In the genomic region with DNA sequence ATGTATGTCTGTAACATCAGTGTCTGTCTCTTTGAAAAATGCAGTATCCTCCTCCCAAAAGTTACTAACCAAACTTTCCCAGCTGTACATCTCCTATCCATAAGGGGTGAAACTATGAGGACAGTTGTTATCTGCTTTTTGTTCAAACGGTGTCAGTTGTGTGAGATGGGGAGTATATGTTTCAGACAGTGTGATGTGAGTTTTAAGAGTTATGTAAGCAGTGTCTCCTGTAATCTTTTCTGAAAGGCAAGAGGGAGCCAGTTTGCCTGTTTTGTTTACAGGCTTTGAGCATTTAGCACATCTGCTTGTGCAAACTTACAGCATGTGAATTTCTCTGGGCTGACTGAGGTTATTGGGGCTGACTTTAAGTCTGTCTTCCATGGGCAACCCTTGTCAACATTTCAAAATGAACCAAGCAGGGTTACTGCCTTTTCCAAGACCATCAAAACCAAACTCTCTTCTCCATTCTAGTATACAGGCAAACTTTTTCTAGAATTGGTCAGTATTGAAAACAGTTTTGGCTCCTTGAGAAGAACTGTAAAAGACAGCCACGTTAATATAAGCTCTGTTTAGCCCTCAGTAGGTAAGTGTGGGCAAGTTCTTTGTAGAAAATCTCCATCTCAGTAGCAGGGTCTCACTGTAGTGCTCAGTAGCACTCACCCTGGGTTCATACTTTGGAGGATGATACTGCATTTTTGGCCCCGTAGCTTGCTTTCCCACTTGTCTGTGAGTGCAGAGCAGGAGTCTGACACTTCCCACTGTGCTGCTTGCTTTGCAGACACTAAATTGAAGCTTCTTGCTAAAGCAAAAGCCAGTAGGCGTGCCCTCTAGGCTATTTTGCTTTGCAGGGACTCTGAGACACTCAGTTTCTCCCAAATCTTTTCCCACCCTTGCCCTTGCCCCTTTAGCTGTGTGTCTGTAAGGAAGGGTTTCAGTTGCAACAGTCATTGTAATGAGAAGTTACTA, we compare ENCODE assay signal across 8 cellular contexts. TPM values are rescaled to one million over a fixed set of nuclear protein-coding genes. Genes with fewer than 3 reads are reported as not detected.
DNase-seq lines count a peak whose midpoint lies in the region; ATAC-seq, FAIRE-seq and TF ChIP-seq lines count a peak whose summit lies in the region.

No MANE protein-coding gene starts in this region.

- TF ChIP-seq CTCF in right atrium auricular region (IDR thresholded peaks at IDR 0.05) = no peak

- H3K27me3 ChIP-seq in right atrium auricular region = no peaks in the 10 kb centered on the region

- peaks cover 23% of the 10 kb centered on the region for H3K36me3 Mint-ChIP-seq in activated T-helper 17 cell treated with anti-CD3 and anti-CD28 coated beads, Interleukin-2, amount 50 U/mL, for 72 hours (ENCODE audit: low read depth)
- H3K36me3 Mint-ChIP-seq in stimulated activated memory B cell treated with anti-CD40 and anti-IgM and Interleukin-4, amounts not matched to agents 10 μg/mL and 1 μg/mL and 100 μg/mL, for 72 hours = peaks cover 7% of the 10 kb centered on the region

- peak overlapping the region; percentile 65 to 76 for H3K27ac ChIP-seq in right atrium auricular region

- peaks cover 51% of the 10 kb centered on the region for H3K4me1 Mint-ChIP-seq in activated T-helper 17 cell treated with anti-CD3 and anti-CD28 coated beads, Interleukin-2, amount 50 U/mL, for 72 hours
- peaks cover 56% of the 10 kb centered on the region for H3K4me1 Mint-ChIP-seq in stimulated activated memory B cell treated with anti-CD40 and anti-IgM and Interleukin-4, amounts not matched to agents 10 μg/mL and 1 μg/mL and 100 μg/mL, for 72 hours

- peak; percentile 8 for ATAC-seq in activated T-helper 17 cell treated with anti-CD3 and anti-CD28 coated beads, Interleukin-2, amount 50 U/mL, for 72 hours (replicated peaks)
- ATAC-seq in stimulated activated memory B cell treated with anti-CD40 and anti-IgM and Interleukin-4, amounts not matched to agents 10 μg/mL and 1 μg/mL and 100 μg/mL, for 72 hours = peak; percentile 15
- ATAC-seq in HG03571 (IDR thresholded peaks at IDR 0.05; ENCODE audit: unreplicated experiment) = no peak
- no peak for ATAC-seq in GM18505 (IDR thresholded peaks at IDR 0.05; ENCODE audit: unreplicated experiment)

- no peaks in the 10 kb centered on the region for H3K27me3 Mint-ChIP-seq in activated T-helper 17 cell treated with anti-CD3 and anti-CD28 coated beads, Interleukin-2, amount 50 U/mL, for 72 hours
- no peaks in the 10 kb centered on the region for H3K27me3 Mint-ChIP-seq in stimulated activated memory B cell treated with anti-CD40 and anti-IgM and Interleukin-4, amounts not matched to agents 10 μg/mL and 1 μg/mL and 100 μg/mL, for 72 hours

- H3K27ac Mint-ChIP-seq in activated T-helper 17 cell treated with anti-CD3 and anti-CD28 coated beads, Interleukin-2, amount 50 U/mL, for 72 hours = peak overlapping the region; percentile 86
- peak overlapping the region; percentile 73 for H3K27ac Mint-ChIP-seq in stimulated activated memory B cell treated with anti-CD40 and anti-IgM and Interleukin-4, amounts not matched to agents 10 μg/mL and 1 μg/mL and 100 μg/mL, for 72 hours

- peak overlapping the region; percentile 72 for H3K4me3 Mint-ChIP-seq in activated T-helper 17 cell treated with anti-CD3 and anti-CD28 coated beads, Interleukin-2, amount 50 U/mL, for 72 hours
- H3K4me3 Mint-ChIP-seq in stimulated activated memory B cell treated with anti-CD40 and anti-IgM and Interleukin-4, amounts not matched to agents 10 μg/mL and 1 μg/mL and 100 μg/mL, for 72 hours = peak overlapping the region; percentile 73

- no peaks in the 10 kb centered on the region for H3K9me3 ChIP-seq in right atrium auricular region

- no peaks in the 10 kb centered on the region for H3K9me3 Mint-ChIP-seq in activated T-helper 17 cell treated with anti-CD3 and anti-CD28 coated beads, Interleukin-2, amount 50 U/mL, for 72 hours
- H3K9me3 Mint-ChIP-seq in stimulated activated memory B cell treated with anti-CD40 and anti-IgM and Interleukin-4, amounts not matched to agents 10 μg/mL and 1 μg/mL and 100 μg/mL, for 72 hours = no peaks in the 10 kb centered on the region

- DNase-seq in NCI-H1694 treated with DMSO at 0.1 percent for 48 hours (lab: John Stamatoyannopoulos, UW) (peak; percentile 21), NCI-H1694 (lab: John Stamatoyannopoulos, UW) (no peak), right atrium auricular region (ENCODE audit: low spot score) (no peak), GM19239 (ENCODE audit: insufficient read length, low spot score) (no peak)

- H3K4me3 ChIP-seq in right atrium auricular region = peak overlapping the region in 1 of 2 donors; percentile 13

- FAIRE-seq in GM19239 (lab: Jason Lieb, UNC) = no peak

- H3K4me1 ChIP-seq in right atrium auricular region = peaks cover 0 to 47% of the 10 kb centered on the region in 2 donors

- peaks cover 6% of the 10 kb centered on the region for H3K36me3 ChIP-seq in right atrium auricular region

- no peak for TF ChIP-seq POLR2A in GM18505 (IDR thresholded peaks at IDR 0.05; ENCODE audit: borderline replicate concordance, extremely low read depth, insufficient read depth, insufficient read length)

RNA-seq across cellular contexts. Expression of a gene that starts 34.5 kb away (rescaled TPM):
- 100 to 1,000 TPM; 289 to 427 TPM for total RNA-seq in activated T-helper 17 cell treated with anti-CD3 and anti-CD28 coated beads, Interleukin-2, amount 50 U/mL, for 72 hours
- 10 to 100 TPM; 40.5 to 59.7 TPM for total RNA-seq in right atrium auricular region

RNA-seq across cellular contexts. Expression of a gene that starts 57.9 kb away (rescaled TPM):
- total RNA-seq in activated T-helper 17 cell treated with anti-CD3 and anti-CD28 coated beads, Interleukin-2, amount 50 U/mL, for 72 hours = 10 to 100 TPM; 25.0 to 31.5 TPM
- 10 to 100 TPM; 14.8 to 16.7 TPM for total RNA-seq in right atrium auricular region

Comparison
In these comparisons a context has a peak if more than half of its experiments do, and no peak if none do; other contexts are left out.
1. ATAC-seq: peak in activated T-helper 17 cell treated with anti-CD3 and anti-CD28 coated beads, Interleukin-2, amount 50 U/mL, for 72 hours (single experiment) and stimulated activated memory B cell treated with anti-CD40 and anti-IgM and Interleukin-4, amounts not matched to agents 10 μg/mL and 1 μg/mL and 100 μg/mL, for 72 hours (single experiment); none in HG03571 (single experiment) and GM18505 (single experiment).
2. RNA of a gene that starts 34.5 kb away (total RNA-seq): 289 to 427 TPM in activated T-helper 17 cell treated with anti-CD3 and anti-CD28 coated beads, Interleukin-2, amount 50 U/mL, for 72 hours; 40.5 to 59.7 TPM in right atrium auricular region; every median in the first group is over 4 times any median in the second.